Comparison of ENCODE assay signal across 7 cellular contexts in the genomic region with DNA sequence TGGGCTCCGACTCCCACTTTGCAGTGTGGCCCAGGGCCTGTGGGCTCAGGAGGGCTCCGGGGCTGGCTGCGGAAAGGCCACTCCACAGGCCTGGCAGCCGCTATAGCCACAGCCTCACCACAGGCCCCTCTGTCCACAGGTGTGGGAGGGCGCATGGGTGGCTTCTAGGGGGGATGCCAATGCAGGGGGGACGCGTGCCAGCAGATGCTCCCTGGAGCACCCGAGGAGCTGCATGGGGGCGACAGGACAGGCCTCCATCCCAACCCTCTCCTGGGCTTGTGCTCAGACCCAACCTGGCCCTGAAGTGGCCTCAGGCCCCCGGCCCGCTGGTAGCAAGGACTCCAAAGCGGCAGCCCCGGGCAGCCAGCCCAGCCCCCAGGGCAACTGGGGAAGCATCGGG. TPM values are rescaled to one million over a fixed set of nuclear protein-coding genes. Genes with fewer than 3 reads are reported as not detected.
"Had no signal": no experiment of that assay in that cellular context is flagged by ENCODE, and none has a peak within 500 bp of the region (broad histone marks: within the 10 kb centered on the region; RNA-seq: fewer than 3 reads in every experiment).

No MANE protein-coding gene starts in this region.

- ATAC-seq: HepG2, K562 had no signal

- H3K4me3 ChIP-seq: K562 had no signal

- H3K27ac ChIP-seq: HL-60 had no signal

- DNase-seq: IMR-90, KBM-7 had no signal

RNA-seq across cellular contexts. Expression of a gene that starts 8.0 kb away (rescaled TPM):
- polyA plus RNA-seq: IgD-negative memory B cell, K562 had no signal

RNA-seq across cellular contexts. Expression of a gene that starts 14.6 kb away (rescaled TPM):
- total RNA-seq: HepG2, HT1080, K562 had no signal
- polyA plus RNA-seq: HepG2, IgD-negative memory B cell had no signal
